In the genomic region with DNA sequence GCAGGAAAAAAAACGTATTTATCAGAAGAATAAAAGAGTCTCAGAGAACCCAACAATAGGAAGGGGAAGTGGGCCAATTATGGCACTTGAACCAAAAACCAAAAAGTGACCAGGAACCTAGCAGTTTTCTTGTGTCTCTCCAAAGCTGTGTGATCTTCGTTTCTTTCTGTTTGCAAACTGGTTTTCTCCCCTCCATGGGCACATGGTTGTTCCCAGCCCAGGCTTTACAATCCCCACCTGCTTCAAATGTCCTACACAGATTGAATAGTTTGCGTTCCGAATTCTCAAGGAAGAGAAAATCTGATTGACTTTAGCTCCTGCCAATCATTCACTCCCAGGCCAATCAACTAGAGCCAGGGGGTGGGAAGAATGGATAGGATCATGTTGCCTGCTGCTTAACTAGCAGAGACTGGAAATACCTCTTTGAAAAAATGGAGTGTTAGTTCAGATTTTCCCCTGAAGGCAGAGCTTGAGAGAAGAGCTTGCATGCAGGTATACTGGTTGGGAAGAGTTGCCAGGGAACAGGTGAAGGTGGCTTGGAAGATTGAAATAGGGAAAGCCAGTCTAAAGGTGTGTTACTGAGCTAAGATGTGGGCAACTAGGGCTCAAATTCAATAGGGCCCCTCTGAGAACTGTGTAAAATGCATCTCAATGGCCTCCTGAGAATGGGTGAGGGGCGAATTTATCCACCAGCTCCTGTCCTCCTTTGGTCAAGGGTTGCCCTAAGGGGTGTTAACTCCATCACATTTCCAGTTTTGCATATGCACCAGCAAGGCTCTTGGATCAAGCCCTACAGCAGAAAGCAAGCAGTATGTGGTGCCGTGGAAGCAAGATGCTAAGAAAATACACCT, we compare ENCODE assay signal across 1 cellular context.
TF ChIP-seq lines count a peak whose summit lies in the region.

No MANE protein-coding gene starts in this region.

TF ChIP-seq in WTC11, 78 proteins besides CTCF, POLR2A, EP300 and RAD21 (continued from another document):
- no peak for TF ChIP-seq IRF1 (CRISPR knock-in tag; IDR thresholded peaks at IDR 0.05)
- no peak for TF ChIP-seq ZNF219 (CRISPR knock-in tag; IDR thresholded peaks at IDR 0.05; ENCODE audit: borderline replicate concordance)
- TF ChIP-seq PRRX2 (CRISPR knock-in tag; IDR thresholded peaks at IDR 0.05), result no peak
- no peak for TF ChIP-seq GABPB1 (CRISPR knock-in tag; IDR thresholded peaks at IDR 0.05)
- no peak for TF ChIP-seq ZSCAN18 (CRISPR knock-in tag; IDR thresholded peaks at IDR 0.05)
